21 cellular contexts compared by ENCODE assay signal in genomic region chr2:188039307-188039706, GRCh38.
DNase-seq lines count a peak whose midpoint lies in the region; ATAC-seq, FAIRE-seq and TF ChIP-seq lines count a peak whose summit lies in the region.
"Had no signal": no experiment of that assay in that cellular context is flagged by ENCODE, and none has a peak within 500 bp of the region (broad histone marks: within the 10 kb centered on the region; RNA-seq: fewer than 3 reads in every experiment).

No MANE protein-coding gene starts in this region.

- no peaks in the 10 kb centered on the region for H3K36me3 ChIP-seq in HepG2 (replicated peaks in 1 of 2; ENCODE audit: control insufficient read depth in 1 of 2, insufficient read depth in 2 of 2, low read length in 2 of 2)
- no peaks in the 10 kb centered on the region for H3K36me3 ChIP-seq in right lobe of liver
- peaks cover 54% of the 10 kb centered on the region for H3K36me3 ChIP-seq in endodermal cell (ENCODE audit: control insufficient read depth, insufficient read depth, low read length)
- H3K36me3 ChIP-seq: BLaER1 treated with 17β-estradiol and CSF1 and Interleukin-3, amounts not matched to agents 10 nM and 100 nM had no signal

- H3K4me1 Mint-ChIP-seq in H9 (peaks cover 3 to 7% of the 10 kb centered on the region in 2 experiments; a peak in 3 of 4 replicates), endodermal cell (peaks cover 6% of the 10 kb centered on the region)
- H3K4me1 Mint-ChIP-seq: B cell had no signal

- H3K56ac ChIP-seq in H9 (ENCODE audit: insufficient read length, low read depth, low read length) = no peak overlapping the region

- no peak for TF ChIP-seq RAD21 in HepG2 (CRISPR knock-in tag; IDR thresholded peaks at IDR 0.05)

- POLR2A ChIA-PET in HepG2 (lab: Yijun Ruan, JAX) = no interaction called here

- H3K27me3 Mint-ChIP-seq in H9 (ENCODE audit: low read depth) (no peaks in the 10 kb centered on the region), endodermal cell (ENCODE audit: insufficient read depth) (no peaks in the 10 kb centered on the region)
- H3K27me3 Mint-ChIP-seq: B cell had no signal

- TF ChIP-seq CTCF in HepG2 (CRISPR knock-in tag; IDR thresholded peaks at IDR 0.05) (no peak), right lobe of liver (IDR thresholded peaks at IDR 0.05) (no peak), H9 (conservative IDR thresholded peaks at IDR 0.05) (no peak), endodermal cell (conservative IDR thresholded peaks at IDR 0.05) (no peak)

- H3K4me1 ChIP-seq in HepG2 (ENCODE audit: insufficient read depth, low read length) = no peaks in the 10 kb centered on the region
- no peaks in the 10 kb centered on the region for H3K4me1 ChIP-seq in right lobe of liver
- H3K4me1 ChIP-seq in H9 (ENCODE audit: insufficient read depth, low read length) = no peaks in the 10 kb centered on the region; the same call in 1 of the 2 replicates
- peaks cover 5% of the 10 kb centered on the region for H3K4me1 ChIP-seq in endodermal cell (ENCODE audit: control insufficient read depth, insufficient read depth, low read length)
- H3K4me1 ChIP-seq: A549; BLaER1 treated with 17β-estradiol and CSF1 and Interleukin-3, amounts not matched to agents 10 nM and 100 nM; Caco-2 had no signal

- H3K9ac ChIP-seq in HepG2 (ENCODE audit: insufficient read depth, low read depth, low read length) = no peak overlapping the region
- no peak overlapping the region for H3K9ac ChIP-seq in H9 (ENCODE audit: extremely low read depth, insufficient read length, low read length)
- H3K9ac ChIP-seq in endodermal cell (ENCODE audit: extremely low read depth, low read length, poor library complexity, severe bottlenecking) = no peak overlapping the region
- H3K9ac ChIP-seq: BLaER1 treated with 17β-estradiol and CSF1 and Interleukin-3, amounts not matched to agents 10 nM and 100 nM had no signal

- H3K23me2 ChIP-seq in H9 (ENCODE audit: insufficient read length, low read depth, low read length, poor library complexity, severe bottlenecking) = peaks cover 3% of the 10 kb centered on the region

- no peak overlapping the region for H3K27ac Mint-ChIP-seq in H9
- H3K27ac Mint-ChIP-seq in endodermal cell = no peak overlapping the region
- H3K27ac Mint-ChIP-seq: B cell; CD4-positive, alpha-beta T cell; CD8-positive, alpha-beta T cell had no signal

- H2AFZ ChIP-seq in HepG2 (ENCODE audit: low read length) (no peak overlapping the region), H9 (ENCODE audit: low read length) (no peak overlapping the region)

- H3K79me2 ChIP-seq in HepG2 (ENCODE audit: insufficient read depth, low read length) = no peaks in the 10 kb centered on the region
- peaks cover 15% of the 10 kb centered on the region; the same call in 1 of the 2 replicates for H3K79me2 ChIP-seq in H9 (ENCODE audit: insufficient read depth, low read length)

- no peak overlapping the region for H2BK5ac ChIP-seq in H9 (ENCODE audit: insufficient read length, low read length)

- peaks cover under 1 to 3% of the 10 kb centered on the region in 2 experiments; a peak in 4 of 5 replicates for H3K9me3 Mint-ChIP-seq in H9
- H3K9me3 Mint-ChIP-seq in endodermal cell = peaks cover 9% of the 10 kb centered on the region
- H3K9me3 Mint-ChIP-seq: CD4-positive, alpha-beta T cell had no signal

- TF ChIP-seq POLR2A in HepG2 (IDR thresholded peaks at IDR 0.05; ENCODE audit: insufficient read depth in 1 of 2, low read depth in 2 of 2, low read length in 2 of 2) (no peak), right lobe of liver (IDR thresholded peaks at IDR 0.05) (no peak), erythroblast (IDR thresholded peaks at IDR 0.05; ENCODE audit: low read length) (no peak)

- no peak for DNase-seq in HepG2 (ENCODE audit: low spot score)
- DNase-seq in right lobe of liver = no peak
- DNase-seq in H9 = no peak
- peak; percentile 59 for DNase-seq in endodermal cell
- DNase-seq in SKM-1 (lab: John Stamatoyannopoulos, UW; ENCODE audit: unreplicated experiment) = no peak
- no peak for DNase-seq in erythroblast (lab: John Stamatoyannopoulos, UW)
- DNase-seq: AML-193; Caco-2; Calu3; CD4-positive, alpha-beta T cell; CD8-positive, alpha-beta T cell; DMS79 treated with DMSO at 0.1 percent for 48 hours; GF-D8 had no signal

- no peaks in the 10 kb centered on the region for H3K9me3 ChIP-seq in HepG2 (ENCODE audit: low read length)
- H3K9me3 ChIP-seq in right lobe of liver = no peaks in the 10 kb centered on the region
- H3K9me3 ChIP-seq in H9 (ENCODE audit: control insufficient read depth, low read depth, low read length) = no peaks in the 10 kb centered on the region
- peaks cover 7% of the 10 kb centered on the region for H3K9me3 ChIP-seq in endodermal cell (ENCODE audit: control insufficient read depth, low read length)
- H3K9me3 ChIP-seq: A549, Caco-2 had no signal

- H3K27ac ChIP-seq in HepG2 (ENCODE audit: extremely low read length, insufficient read depth, low read length) (no peak overlapping the region), right lobe of liver (no peak overlapping the region), H9 (ENCODE audit: insufficient read length, low read depth, low read length) (peak overlapping the region; percentile 45), endodermal cell (ENCODE audit: low read depth, low read length) (no peak overlapping the region)
- H3K27ac ChIP-seq: 22Rv1; A549; BLaER1 treated with 17β-estradiol and CSF1 and Interleukin-3, amounts not matched to agents 10 nM and 100 nM; C4-2B had no signal

- H3K4me2 ChIP-seq in HepG2 (ENCODE audit: low read depth, low read length) (no peak overlapping the region), H9 (ENCODE audit: insufficient read depth, insufficient read length, low read length) (no peak overlapping the region)
- H3K4me2 ChIP-seq: A549; BLaER1 treated with 17β-estradiol and CSF1 and Interleukin-3, amounts not matched to agents 10 nM and 100 nM had no signal

- H3K27me3 ChIP-seq in HepG2 (ENCODE audit: control insufficient read depth in 1 of 2, insufficient read depth in 2 of 2, low read length in 2 of 2) = peaks cover 0 to 6% of the 10 kb centered on the region in 2 experiments; a peak in 1 of 5 replicates
- no peaks in the 10 kb centered on the region for H3K27me3 ChIP-seq in right lobe of liver
- H3K27me3 ChIP-seq in H9 (ENCODE audit: insufficient read depth, low read length) = no peaks in the 10 kb centered on the region
- no peaks in the 10 kb centered on the region for H3K27me3 ChIP-seq in endodermal cell (ENCODE audit: control insufficient read depth, insufficient read depth, low read length, poor library complexity, severe bottlenecking)
- H3K27me3 ChIP-seq: BLaER1 treated with 17β-estradiol and CSF1 and Interleukin-3, amounts not matched to agents 10 nM and 100 nM had no signal

- H3K36me3 Mint-ChIP-seq in H9 (ENCODE audit: insufficient read depth in 1 of 3, low read depth in 3 of 3) (peaks cover 5 to 31% (median 20%) of the 10 kb centered on the region in 3 experiments), endodermal cell (ENCODE audit: low read depth) (peaks cover 23% of the 10 kb centered on the region)
- H3K36me3 Mint-ChIP-seq: CD8-positive, alpha-beta T cell had no signal

- TF ChIP-seq EP300 in HepG2 (IDR thresholded peaks at IDR 0.05; ENCODE audit: low read depth in 2 of 2, low read length in 2 of 2) (no peak), HepG2 (CRISPR knock-in tag; IDR thresholded peaks at IDR 0.05; ENCODE audit: borderline replicate concordance) (no peak)

- H4K20me1 ChIP-seq in HepG2 (ENCODE audit: insufficient read depth, low read length) (no peaks in the 10 kb centered on the region), H9 (ENCODE audit: control insufficient read depth, insufficient read depth, insufficient read length) (no peaks in the 10 kb centered on the region)
- H4K20me1 ChIP-seq: BLaER1 treated with 17β-estradiol and CSF1 and Interleukin-3, amounts not matched to agents 10 nM and 100 nM had no signal

- H4K5ac ChIP-seq in H9 (ENCODE audit: insufficient read length, low read depth, low read length) = no peak overlapping the region

- no peaks in the 10 kb centered on the region for H3K79me1 ChIP-seq in H9 (ENCODE audit: insufficient read depth, low read depth, low read length, poor library complexity, severe bottlenecking)

- H3K4me3 Mint-ChIP-seq in H9 (no peak overlapping the region), endodermal cell (no peak overlapping the region)
- H3K4me3 Mint-ChIP-seq: B cell; CD4-positive, alpha-beta T cell; CD8-positive, alpha-beta T cell had no signal

- no peak overlapping the region for H2AK5ac ChIP-seq in H9 (ENCODE audit: insufficient read length, low read length)

- H3K4me3 ChIP-seq in HepG2 (replicated peaks in 1 of 3; ENCODE audit: insufficient read depth in 1 of 3, low read depth in 2 of 3, low read length in 3 of 3) = no peak overlapping the region
- H3K4me3 ChIP-seq in right lobe of liver = no peak overlapping the region
- H3K4me3 ChIP-seq in endodermal cell (ENCODE audit: low read length) = peak overlapping the region; percentile 7
- H3K4me3 ChIP-seq: A549; BLaER1 treated with 17β-estradiol and CSF1 and Interleukin-3, amounts not matched to agents 10 nM and 100 nM had no signal

- CTCF ChIA-PET in HepG2 (lab: Yijun Ruan, JAX; ENCODE audit: low intra/inter-chr PET ratio, low total read pairs) = no interaction called here

- ATAC-seq in HepG2 (peak; percentile 35; the same call in 1 of the 3 replicates), right lobe of liver (no peak)
- ATAC-seq: A549; CD8-positive, alpha-beta T cell had no signal

- H4K91ac ChIP-seq in H9 (ENCODE audit: insufficient read length, low read depth, low read length) = no peak overlapping the region

- FAIRE-seq in HepG2 (lab: Jason Lieb, UNC) = no peak
- FAIRE-seq: A549, D721Med, G401.6, GM12891 had no signal

- H3T11ph ChIP-seq in H9 (ENCODE audit: low read length) = no peak overlapping the region

- H2BK120ac ChIP-seq in H9 (ENCODE audit: low read depth, low read length, poor library complexity, severe bottlenecking) = no peak overlapping the region

- no peak overlapping the region for H2BK12ac ChIP-seq in H9 (ENCODE audit: insufficient read length, low read depth, low read length)

- in situ Hi-C loops in HepG2 (cut with HindIII; ENCODE audit: extremely low pct_ligation_motif_present, low pct_unique_long_range_greater_than_20kb) = no loop called here

- H2BK15ac ChIP-seq in H9 (ENCODE audit: low read depth, low read length) = no peak overlapping the region

- H3K23ac ChIP-seq in H9 (ENCODE audit: insufficient read length, low read depth, low read length) = no peak overlapping the region

- no peak overlapping the region for H3K18ac ChIP-seq in H9 (ENCODE audit: insufficient read length, low read depth, low read length)

- no peak overlapping the region for H3K4ac ChIP-seq in H9 (ENCODE audit: low read depth, low read length)

- no peak overlapping the region for H3K14ac ChIP-seq in H9 (ENCODE audit: insufficient read depth, low read length)

- BruUV-seq in HepG2 (replicated peaks; lab: Mats Ljungman, UMichigan) = no TSS peak

- H4K8ac ChIP-seq in H9 (replicated peaks; ENCODE audit: insufficient read length, low read depth, low read length) = no peak overlapping the region

- intact Hi-C loops in HepG2 (cut with micrococcal nuclease; ENCODE audit: unreplicated experiment) = no loop called here
- intact Hi-C loops in right lobe of liver (cut with DNase I) = no loop called here

- H2BK20ac ChIP-seq in H9 (ENCODE audit: low read depth, low read length, poor library complexity, severe bottlenecking) = no peak overlapping the region

TF ChIP-seq in HepG2, 621 proteins besides CTCF, POLR2A, EP300 and RAD21 (continues in another document):
- TF ChIP-seq FOXA3 (CRISPR knock-in tag; IDR thresholded peaks at IDR 0.05) (no peak), KLF9 (CRISPR knock-in tag; IDR thresholded peaks at IDR 0.05; ENCODE audit: low read depth) (no peak)
